ENCODE assay signal across 16 cellular contexts in the genomic region with DNA sequence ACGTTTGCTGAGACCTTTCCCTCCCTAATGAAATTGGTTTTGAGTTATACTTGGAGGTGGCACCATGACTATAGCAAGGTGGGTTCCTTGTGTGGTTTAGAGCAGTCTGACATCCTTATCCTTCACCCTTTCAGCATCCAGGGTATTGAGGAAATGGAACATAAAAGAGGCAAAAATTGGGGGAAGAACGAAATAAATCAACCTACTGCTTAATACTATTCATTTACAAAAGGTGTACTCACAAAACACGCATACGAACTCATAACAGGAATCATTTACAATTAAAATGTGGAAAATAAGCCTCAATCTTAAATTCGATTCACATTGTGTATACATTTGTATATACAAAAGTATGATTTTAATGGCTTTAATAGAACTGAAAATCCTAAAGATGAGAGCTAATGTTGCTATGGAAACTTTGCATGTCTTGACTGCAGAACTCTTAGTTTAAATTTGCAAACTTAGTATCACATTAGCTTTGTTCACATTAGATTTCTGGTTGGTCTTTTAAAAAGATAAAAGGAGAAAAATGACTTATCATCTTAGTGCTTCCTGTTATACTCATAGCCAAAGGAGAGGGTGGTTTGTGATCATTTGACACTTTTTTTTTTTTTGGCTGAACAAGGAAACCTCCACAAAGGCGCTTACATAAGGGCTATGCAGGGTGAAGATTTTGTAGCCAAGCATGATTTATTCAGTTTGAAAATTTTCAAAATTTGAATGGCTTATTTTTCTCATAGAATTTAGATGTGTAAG.
A peak's percentile ranks its signal among the peaks of the same experiment; 100 is the strongest.
DNase-seq lines count a peak whose midpoint lies in the region; ATAC-seq and TF ChIP-seq lines count a peak whose summit lies in the region.
"Had no signal": no experiment of that assay in that cellular context is flagged by ENCODE, and none has a peak within 500 bp of the region (broad histone marks: within the 10 kb centered on the region; RNA-seq: fewer than 3 reads in every experiment).

No MANE protein-coding gene starts in this region.

- H3K14ac ChIP-seq in mesenchymal stem cell (ENCODE audit: low read length in 2 of 2): no peak overlapping the region

- no peak overlapping the region for H2BK5ac ChIP-seq in mesenchymal stem cell (ENCODE audit: low read depth, low read length, poor library complexity, severe bottlenecking)

- H3K27me3 ChIP-seq in BLaER1: no peaks in the 10 kb centered on the region
- H3K27me3 ChIP-seq in mesenchymal stem cell (ENCODE audit: control insufficient read depth in 1 of 2, insufficient read depth in 1 of 2, low read length in 2 of 2): no peaks in the 10 kb centered on the region

- H3K4ac ChIP-seq in mesenchymal stem cell (ENCODE audit: low read depth in 1 of 2, low read length in 2 of 2): no peak overlapping the region

- H3K36me3 ChIP-seq in BLaER1: no peaks in the 10 kb centered on the region
- H3K36me3 ChIP-seq in mesenchymal stem cell (ENCODE audit: control insufficient read depth in 1 of 2, insufficient read depth in 2 of 2, low read depth in 1 of 2, low read length in 2 of 2): no peaks in the 10 kb centered on the region

- H3K4me1 ChIP-seq in BLaER1: peaks cover 27% of the 10 kb centered on the region
- no peaks in the 10 kb centered on the region for H3K4me1 ChIP-seq in mesenchymal stem cell (ENCODE audit: control insufficient read depth, insufficient read depth, low read depth, low read length)

- H2BK12ac ChIP-seq in mesenchymal stem cell (ENCODE audit: low read length in 2 of 2): no peak overlapping the region

- no peak overlapping the region for H3K23ac ChIP-seq in mesenchymal stem cell (ENCODE audit: low read length in 2 of 2)

- H3K9me3 Mint-ChIP-seq in HFFc6: no peaks in the 10 kb centered on the region
- peaks cover 3% of the 10 kb centered on the region for H3K9me3 Mint-ChIP-seq in activated naive CD8-positive, alpha-beta T cell treated with anti-CD3 and anti-CD28 coated beads, Interleukin-2, amount 10 ng/mL, durations not matched to agents 7 days and 5 days
- H3K9me3 Mint-ChIP-seq: H9, mesothelial cell of epicardium had no signal

- H3K4me1 Mint-ChIP-seq in HFFc6 (ENCODE audit: low read depth): peaks cover 41% of the 10 kb centered on the region
- peaks cover 18% of the 10 kb centered on the region for H3K4me1 Mint-ChIP-seq in activated naive CD8-positive, alpha-beta T cell treated with anti-CD3 and anti-CD28 coated beads, Interleukin-2, amount 10 ng/mL, durations not matched to agents 7 days and 5 days

- CTCF ChIA-PET in HEK293T (lab: Yijun Ruan, JAX): no interaction called here

- H2BK15ac ChIP-seq in mesenchymal stem cell (ENCODE audit: low read depth, poor library complexity, severe bottlenecking): no peak overlapping the region

- H2AFZ ChIP-seq in mesenchymal stem cell (ENCODE audit: low read depth, low read length): no peak overlapping the region

- peak overlapping the region; percentile 88 for H3K4me3 Mint-ChIP-seq in HFFc6
- H3K4me3 Mint-ChIP-seq in activated naive CD8-positive, alpha-beta T cell treated with anti-CD3 and anti-CD28 coated beads, Interleukin-2, amount 10 ng/mL, durations not matched to agents 7 days and 5 days: no peak overlapping the region
- H3K4me3 Mint-ChIP-seq: H9, mesothelial cell of epicardium had no signal

- no peak for TF ChIP-seq CTCF in HFFc6 (IDR thresholded peaks at IDR 0.05)

- H3K4me3 ChIP-seq in BLaER1 (peak overlapping the region; percentile 35; the same call in 1 of the 2 replicates), mesenchymal stem cell (ENCODE audit: insufficient read depth in 1 of 2, low read depth in 1 of 2, low read length in 2 of 2) (peak overlapping the region in 1 of 2 experiments; percentile 78)

- no peak overlapping the region for H3K18ac ChIP-seq in mesenchymal stem cell (ENCODE audit: low read depth in 1 of 2, low read length in 2 of 2)

- H4K91ac ChIP-seq in mesenchymal stem cell (ENCODE audit: low read length): no peak overlapping the region

- peak overlapping the region; percentile 90 for H3K27ac Mint-ChIP-seq in HFFc6
- no peak overlapping the region for H3K27ac Mint-ChIP-seq in activated naive CD8-positive, alpha-beta T cell treated with anti-CD3 and anti-CD28 coated beads, Interleukin-2, amount 10 ng/mL, durations not matched to agents 7 days and 5 days
- H3K27ac Mint-ChIP-seq: B cell, H9, mesothelial cell of epicardium, progenitor cell of endocrine pancreas had no signal

- H3K27ac ChIP-seq in BLaER1 (peak overlapping the region; percentile 49), mesenchymal stem cell (ENCODE audit: low read length, poor library complexity, severe bottlenecking) (no peak overlapping the region)

- H4K8ac ChIP-seq in mesenchymal stem cell (ENCODE audit: low read length): no peak overlapping the region

- WGBS in mesenchymal stem cell: 98% methylated on average over 5 of the region's 6 CpGs

- no peak overlapping the region; the same call in 1 of the 2 replicates for H3K9ac ChIP-seq in BLaER1
- H3K9ac ChIP-seq in mesenchymal stem cell (ENCODE audit: low read length): peak overlapping the region; percentile 82

- H3K4me2 ChIP-seq in BLaER1: peak overlapping the region; percentile 81
- H3K4me2 ChIP-seq in mesenchymal stem cell (ENCODE audit: low read length, poor library complexity, severe bottlenecking): no peak overlapping the region

- no peaks in the 10 kb centered on the region for H3K79me1 ChIP-seq in mesenchymal stem cell (replicated peaks; ENCODE audit: low read length, poor library complexity, severe bottlenecking)

- no peaks in the 10 kb centered on the region for H4K20me1 ChIP-seq in BLaER1

- H2AK5ac ChIP-seq in mesenchymal stem cell (ENCODE audit: low read length, severe bottlenecking): no peak overlapping the region

- ATAC-seq in activated naive CD8-positive, alpha-beta T cell treated with anti-CD3 and anti-CD28 coated beads, Interleukin-2, amount 10 ng/mL, durations not matched to agents 7 days and 5 days (ENCODE audit: low read depth): peak; percentile 52
- no peak for ATAC-seq in HG03520 (IDR thresholded peaks at IDR 0.05; ENCODE audit: unreplicated experiment)

- DNase-seq in HFFc6: no peak
- no peak for DNase-seq in activated naive CD8-positive, alpha-beta T cell treated with anti-CD3 and anti-CD28 coated beads, Interleukin-2, amount 10 ng/mL, durations not matched to agents 7 days and 5 days
- DNase-seq in mesenchymal stem cell: no peak
- DNase-seq in NAMALWA (ENCODE audit: low spot score): no peak
- no peak for DNase-seq in NCI-H1092 (lab: John Stamatoyannopoulos, UW)
- no peak for DNase-seq in HEK293T (ENCODE audit: extremely low spot score)
- DNase-seq: activated CD4-positive, alpha-beta T cell treated with anti-CD3 and anti-CD28 coated beads for 48 hours; activated naive CD4-positive, alpha-beta T cell treated with anti-CD3 and anti-CD28 coated beads, Interleukin-2, amount 50 U/mL, for 16 hours; cortex of kidney; H9; NCI-H2171 had no signal

- no peaks in the 10 kb centered on the region for H3K36me3 Mint-ChIP-seq in HFFc6 (ENCODE audit: low read depth)
- H3K36me3 Mint-ChIP-seq in activated naive CD8-positive, alpha-beta T cell treated with anti-CD3 and anti-CD28 coated beads, Interleukin-2, amount 10 ng/mL, durations not matched to agents 7 days and 5 days: no peaks in the 10 kb centered on the region
- H3K36me3 Mint-ChIP-seq: mesothelial cell of epicardium had no signal

- POLR2A ChIA-PET in activated naive CD8-positive, alpha-beta T cell treated with anti-CD3 and anti-CD28 coated beads, Interleukin-2, amount 10 ng/mL, durations not matched to agents 7 days and 5 days (lab: Charles Lee): interaction anchor here (0.9 kb wide), 1 partner anchor 76 kb away, joined by 5 read pairs; a partner anchor contains a TSS
- POLR2A ChIA-PET in HEK293T (lab: Yijun Ruan, JAX): no interaction called here

- H3K9me3 ChIP-seq in BLaER1 (no peaks in the 10 kb centered on the region), mesenchymal stem cell (ENCODE audit: control insufficient read depth, low read length) (no peaks in the 10 kb centered on the region)

- no peak overlapping the region for H2BK120ac ChIP-seq in mesenchymal stem cell (ENCODE audit: low read depth, low read length)

- 0 out of 2 replicates have a peak, but pooled peaks cover 3% of the 10 kb centered on the region for H3K27me3 Mint-ChIP-seq in HFFc6 (ENCODE audit: insufficient read depth)
- peaks cover 5% of the 10 kb centered on the region for H3K27me3 Mint-ChIP-seq in activated naive CD8-positive, alpha-beta T cell treated with anti-CD3 and anti-CD28 coated beads, Interleukin-2, amount 10 ng/mL, durations not matched to agents 7 days and 5 days
- H3K27me3 Mint-ChIP-seq: progenitor cell of endocrine pancreas had no signal

TF ChIP-seq in HEK293T, 16 proteins besides CTCF, POLR2A, EP300 and RAD21:
- TF ChIP-seq HDGF (IDR thresholded peaks at IDR 0.05; ENCODE audit: borderline replicate concordance): no peak
- no peak for TF ChIP-seq BHLHE40 (IDR thresholded peaks at IDR 0.05; ENCODE audit: borderline replicate concordance)
- TF ChIP-seq ARNT (IDR thresholded peaks at IDR 0.05): no peak
- no peak for TF ChIP-seq L3MBTL2 (conservative IDR thresholded peaks at IDR 0.05)
- no peak for TF ChIP-seq NFRKB (IDR thresholded peaks at IDR 0.05)
- no peak for TF ChIP-seq SP1 (IDR thresholded peaks at IDR 0.05)
- TF ChIP-seq ELF4 (IDR thresholded peaks at IDR 0.05): no peak
- TF ChIP-seq, protein P1, sequence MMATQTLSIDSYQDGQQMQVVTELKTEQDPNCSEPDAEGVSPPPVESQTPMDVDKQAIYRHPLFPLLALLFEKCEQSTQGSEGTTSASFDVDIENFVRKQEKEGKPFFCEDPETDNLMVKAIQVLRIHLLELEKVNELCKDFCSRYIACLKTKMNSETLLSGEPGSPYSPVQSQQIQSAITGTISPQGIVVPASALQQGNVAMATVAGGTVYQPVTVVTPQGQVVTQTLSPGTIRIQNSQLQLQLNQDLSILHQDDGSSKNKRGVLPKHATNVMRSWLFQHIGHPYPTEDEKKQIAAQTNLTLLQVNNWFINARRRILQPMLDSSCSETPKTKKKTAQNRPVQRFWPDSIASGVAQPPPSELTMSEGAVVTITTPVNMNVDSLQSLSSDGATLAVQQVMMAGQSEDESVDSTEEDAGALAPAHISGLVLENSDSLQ (IDR thresholded peaks at IDR 0.05): no peak
- no peak for TF ChIP-seq CTBP1 (IDR thresholded peaks at IDR 0.05; ENCODE audit: borderline replicate concordance)
- TF ChIP-seq FOXM1 (IDR thresholded peaks at IDR 0.05; ENCODE audit: borderline replicate concordance): no peak
- no peak for TF ChIP-seq FOXA1 (IDR thresholded peaks at IDR 0.05)
- no peak for TF ChIP-seq LEF1 (IDR thresholded peaks at IDR 0.05; ENCODE audit: borderline replicate concordance)
- TF ChIP-seq ZNF384 (IDR thresholded peaks at IDR 0.05): no peak
- TF ChIP-seq SUZ12 (IDR thresholded peaks at IDR 0.05): no peak
- TF ChIP-seq TARDBP (IDR thresholded peaks at IDR 0.05): no peak
- TF ChIP-seq FOXK2 (IDR thresholded peaks at IDR 0.05): no peak
